In the genomic region with DNA sequence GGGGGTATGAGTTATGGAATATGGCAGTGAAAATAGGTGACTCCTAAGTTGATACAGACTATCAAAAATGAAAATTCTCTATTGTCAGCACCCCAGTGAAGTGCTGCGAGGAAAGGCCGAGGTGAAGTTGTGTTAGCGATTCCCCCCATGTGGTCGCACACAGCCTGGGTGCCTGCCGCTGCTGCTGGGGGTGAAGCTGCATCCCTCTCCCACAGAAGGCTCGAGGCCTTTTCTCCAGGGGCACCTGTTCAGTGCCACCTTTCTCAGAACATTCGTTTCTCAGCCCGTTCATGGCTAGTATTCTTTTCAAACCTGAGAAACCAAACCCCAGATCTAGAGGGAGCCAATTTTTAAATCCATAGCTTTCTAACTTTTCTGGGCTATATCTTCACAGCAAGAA, we compare ENCODE assay signal across 24 cellular contexts.
"Had no signal": no experiment of that assay in that cellular context is flagged by ENCODE, and none has a peak within 500 bp of the region (broad histone marks: within the 10 kb centered on the region; RNA-seq: fewer than 3 reads in every experiment).

No MANE protein-coding gene starts in this region.

- ATAC-seq: effector memory CD8-positive, alpha-beta T cell; heart right ventricle; left cardiac atrium; left lung; naive thymus-derived CD8-positive, alpha-beta T cell; psoas muscle; right cardiac atrium; stimulated activated naive CD8-positive, alpha-beta T cell treated with anti-CD3 and anti-CD28 coated beads, Interleukin-15, amount 100 ng/mL, for 72 hours had no signal

- H3K4me1 ChIP-seq: thyroid gland had no signal

- H3K9me3 Mint-ChIP-seq: effector memory CD8-positive, alpha-beta T cell; naive thymus-derived CD8-positive, alpha-beta T cell; nephron progenitor cell; stimulated activated naive CD8-positive, alpha-beta T cell treated with anti-CD3 and anti-CD28 coated beads, Interleukin-15, amount 100 ng/mL, for 72 hours had no signal

- H3K27me3 ChIP-seq: esophagus squamous epithelium, heart right ventricle, left lung, ovary, thyroid gland had no signal

- H3K4me3 ChIP-seq: coronary artery, esophagus squamous epithelium, heart right ventricle, left lung, ovary, psoas muscle, skin epidermis, thyroid gland had no signal

- H3K27ac ChIP-seq: coronary artery, esophagus squamous epithelium, heart right ventricle, ovary, psoas muscle, skin epidermis, thyroid gland had no signal

- H3K27ac Mint-ChIP-seq: effector memory CD8-positive, alpha-beta T cell; type B pancreatic cell had no signal

- H3K9me3 ChIP-seq: esophagus squamous epithelium, heart right ventricle, left lung, ovary, psoas muscle, thyroid gland had no signal

- DNase-seq: effector memory CD8-positive, alpha-beta T cell; erythroblast; esophagus squamous epithelium; foreskin melanocyte; glutamatergic neuron; heart right ventricle; hippocampal formation; left cardiac atrium; left lung; naive thymus-derived CD8-positive, alpha-beta T cell; nephron progenitor cell; occipital lobe; ovary; posterior cingulate gyrus; psoas muscle; right cardiac atrium; stimulated activated CD4-positive, alpha-beta T cell treated with anti-CD3 and anti-CD28 coated beads, Interleukin-15, amount 100 ng/mL, for 24 hours; stimulated activated CD4-positive, alpha-beta T cell treated with anti-CD3 and anti-CD28 coated beads, Interleukin-2, amount 100 ng/mL, for 48 hours; stimulated activated naive CD4-positive, alpha-beta T cell; stimulated activated naive CD8-positive, alpha-beta T cell treated with anti-CD3 and anti-CD28 coated beads, Interleukin-15, amount 100 ng/mL, for 72 hours; thyroid gland had no signal

- H3K4me3 Mint-ChIP-seq: effector memory CD8-positive, alpha-beta T cell; naive thymus-derived CD8-positive, alpha-beta T cell; nephron progenitor cell; stimulated activated naive CD8-positive, alpha-beta T cell treated with anti-CD3 and anti-CD28 coated beads, Interleukin-15, amount 100 ng/mL, for 72 hours; type B pancreatic cell had no signal

- H3K36me3 ChIP-seq: ovary, thyroid gland had no signal
